10 cellular contexts compared by ENCODE assay signal in the genomic region with DNA sequence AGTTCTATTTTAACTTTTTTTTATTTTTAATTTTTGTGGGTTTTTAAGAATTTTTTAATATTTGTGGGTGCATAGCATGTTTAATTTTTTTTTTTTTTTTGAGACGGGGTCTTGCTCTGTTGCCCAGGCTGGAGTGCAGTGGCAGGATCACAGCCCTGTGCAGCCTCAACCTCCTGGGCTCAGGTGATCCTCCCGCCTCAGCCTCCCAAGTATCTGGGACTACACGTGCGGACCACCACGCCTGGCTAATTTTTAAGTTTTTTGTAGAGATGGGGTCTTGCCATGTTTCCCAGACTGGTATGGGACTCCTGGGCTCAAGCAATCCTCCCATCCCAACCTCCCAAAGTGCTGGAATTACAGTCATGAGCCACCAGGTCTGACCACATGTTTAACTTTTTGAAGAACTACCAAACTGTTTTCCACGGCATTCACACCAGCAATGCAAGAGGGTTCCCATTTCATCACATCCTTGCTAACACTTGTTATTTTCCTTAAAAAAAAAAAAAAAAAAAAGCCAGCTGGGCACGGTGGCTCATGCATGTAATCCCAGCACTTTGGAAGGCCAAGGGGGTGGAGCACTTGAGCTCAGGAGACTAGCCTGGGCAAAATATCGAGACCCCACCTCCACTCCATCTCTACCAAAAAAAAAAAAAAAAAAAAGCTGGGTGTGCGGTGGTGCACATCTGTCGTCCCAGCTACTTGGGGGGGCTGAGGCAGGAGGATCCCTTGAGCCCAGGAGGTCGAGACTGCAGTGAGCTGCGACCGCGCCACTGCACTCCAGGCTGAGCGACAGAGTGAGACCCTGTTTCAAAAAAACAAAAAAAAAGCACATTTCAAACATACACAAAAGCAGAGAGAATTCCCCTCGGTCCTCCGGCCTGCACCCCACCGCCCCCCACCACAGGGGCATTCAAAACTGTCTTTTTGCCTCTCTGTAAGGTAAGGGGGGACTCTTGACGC. TPM values are rescaled to one million over a fixed set of nuclear protein-coding genes. Genes with fewer than 3 reads are reported as not detected.
DNase-seq lines count a peak whose midpoint lies in the region; ATAC-seq, FAIRE-seq and TF ChIP-seq lines count a peak whose summit lies in the region.
"Had no signal": no experiment of that assay in that cellular context is flagged by ENCODE, and none has a peak within 500 bp of the region (broad histone marks: within the 10 kb centered on the region; RNA-seq: fewer than 3 reads in every experiment).

No MANE protein-coding gene starts in this region.

- POLR2A ChIA-PET in HEK293 (lab: Yijun Ruan, JAX), result interaction anchor here (0.6 to 1.4 kb wide), 4 partner anchors 9 to 240 kb away, joined by 4 to 6 read pairs (median 4); a partner anchor contains a TSS
- POLR2A ChIA-PET in HepG2 (lab: Yijun Ruan, JAX), result interaction anchor here (0.7 to 2.8 kb wide), 5 partner anchors 11 to 69 kb away, joined by 3 to 14 read pairs (median 8); a partner anchor contains a TSS

- H3K79me2 ChIP-seq in HepG2 (ENCODE audit: insufficient read depth, low read length), result peaks cover 2% of the 10 kb centered on the region

- TF ChIP-seq RAD21 in HepG2 (CRISPR knock-in tag; IDR thresholded peaks at IDR 0.05), result no peak

- H3K27ac ChIP-seq in HEK293 (ENCODE audit: extremely low read depth, low read depth, low read length) (no peak overlapping the region), ectodermal cell (ENCODE audit: insufficient read depth, low read depth, low read length, poor library complexity, severe bottlenecking) (no peak overlapping the region), HepG2 (ENCODE audit: extremely low read length, insufficient read depth, low read length) (peak overlapping the region; percentile 99), testis (peak overlapping the region in 1 of 2 donors; percentile 62)

- TF ChIP-seq CTCF in HEK293 (tag by site-specific recombination; IDR thresholded peaks at IDR 0.05) (no peak), HepG2 (CRISPR knock-in tag; IDR thresholded peaks at IDR 0.05) (no peak), testis (IDR thresholded peaks at IDR 0.05) (no peak)

- no peak overlapping the region for H2AFZ ChIP-seq in HepG2 (ENCODE audit: low read length)

- H3K4me2 ChIP-seq in HepG2 (ENCODE audit: low read depth, low read length), result peak overlapping the region; percentile 100

- ATAC-seq in HepG2, result no peak
- no peak for ATAC-seq in HG03521 (IDR thresholded peaks at IDR 0.05; ENCODE audit: unreplicated experiment)

- TF ChIP-seq POLR2A in HepG2 (IDR thresholded peaks at IDR 0.05; ENCODE audit: insufficient read depth in 1 of 2, low read depth in 2 of 2, low read length in 2 of 2) (no peak), testis (IDR thresholded peaks at IDR 0.05) (no peak)

- no peaks in the 10 kb centered on the region for H3K9me3 ChIP-seq in HEK293 (ENCODE audit: control insufficient read depth, insufficient read depth, low read depth, low read length)
- H3K9me3 ChIP-seq in ectodermal cell (ENCODE audit: control insufficient read depth, low read length), result no peaks in the 10 kb centered on the region
- H3K9me3 ChIP-seq in HepG2 (ENCODE audit: low read length), result no peaks in the 10 kb centered on the region
- no peaks in the 10 kb centered on the region for H3K9me3 ChIP-seq in testis

- H3K4me3 ChIP-seq in HEK293 (ENCODE audit: low read depth, low read length), result no peak overlapping the region
- peak overlapping the region; percentile 22 for H3K4me3 ChIP-seq in ectodermal cell (ENCODE audit: insufficient read depth, low read depth, low read length)
- peak overlapping the region; percentile 56 to 83 (median 64) for H3K4me3 ChIP-seq in HepG2 (replicated peaks in 1 of 3; ENCODE audit: insufficient read depth in 1 of 3, low read depth in 2 of 3, low read length in 3 of 3)
- H3K4me3 ChIP-seq in testis, result peak overlapping the region; percentile 4 to 35

- peaks cover 8% of the 10 kb centered on the region; the same call in 1 of the 2 replicates for H3K4me1 ChIP-seq in HEK293 (ENCODE audit: control insufficient read depth, insufficient read depth, low read length)
- H3K4me1 ChIP-seq in ectodermal cell (ENCODE audit: control insufficient read depth, insufficient read depth, low read length), result peaks cover 17% of the 10 kb centered on the region
- H3K4me1 ChIP-seq in HepG2 (ENCODE audit: insufficient read depth, low read length), result peaks cover 63% of the 10 kb centered on the region
- peaks cover 18% of the 10 kb centered on the region for H3K4me1 ChIP-seq in testis

- H4K20me1 ChIP-seq in HepG2 (ENCODE audit: insufficient read depth, low read length), result no peaks in the 10 kb centered on the region

- H3K36me3 ChIP-seq in HEK293 (ENCODE audit: control insufficient read depth in 2 of 2, insufficient read depth in 1 of 2, low read length in 2 of 2) (peaks cover 0 to 15% of the 10 kb centered on the region in 2 experiments; a peak in 1 of 3 replicates), ectodermal cell (ENCODE audit: control insufficient read depth, insufficient read depth, low read length) (no peaks in the 10 kb centered on the region), HepG2 (replicated peaks in 1 of 2; ENCODE audit: control insufficient read depth in 1 of 2, insufficient read depth in 2 of 2, low read length in 2 of 2) (0 out of 5 replicates have a peak, but pooled peaks cover 0 to 4% of the 10 kb centered on the region in 2 experiments), testis (ENCODE audit: low read depth, missing control alignments) (no peaks in the 10 kb centered on the region)

- 82 to 83% methylated on average over 19 of the region's 19 CpGs for WGBS in ectodermal cell, 2 experiments
- WGBS in HepG2 (ENCODE audit: low lambda C conversion rate), result 79% methylated on average over 19 of the region's 19 CpGs
- WGBS in testis, 2 donors, result 61 to 71% methylated on average over 19 of the region's 19 CpGs

- in situ Hi-C loops in HepG2 (cut with HindIII; ENCODE audit: extremely low pct_ligation_motif_present, low pct_unique_long_range_greater_than_20kb), result no loop called here

- no peak for FAIRE-seq in HepG2 (lab: Jason Lieb, UNC)

- H3K9ac ChIP-seq in HepG2 (ENCODE audit: insufficient read depth, low read depth, low read length), result peak overlapping the region; percentile 85

- H3K27me3 ChIP-seq in ectodermal cell (ENCODE audit: control insufficient read depth, insufficient read depth, low read length, poor library complexity, severe bottlenecking), result no peaks in the 10 kb centered on the region
- H3K27me3 ChIP-seq in HepG2 (ENCODE audit: control insufficient read depth in 1 of 2, insufficient read depth in 2 of 2, low read length in 2 of 2), result no peaks in the 10 kb centered on the region
- no peaks in the 10 kb centered on the region for H3K27me3 ChIP-seq in testis

- intact Hi-C loops in HepG2 (cut with micrococcal nuclease; ENCODE audit: unreplicated experiment), result no loop called here
- intact Hi-C loops in testis (cut with DNase I; ENCODE audit: low total_unique reads), result no loop called here

- TF ChIP-seq EP300 in HepG2 (IDR thresholded peaks at IDR 0.05; ENCODE audit: low read depth in 2 of 2, low read length in 2 of 2) (no peak), HepG2 (CRISPR knock-in tag; IDR thresholded peaks at IDR 0.05; ENCODE audit: borderline replicate concordance) (no peak)

- CTCF ChIA-PET in HEK293 (lab: Yijun Ruan, JAX) (interaction anchor here (0.6 to 1.5 kb wide), 7 partner anchors 10 to 246 kb away, joined by 3 to 9 read pairs (median 3); no protein-coding TSS in a partner anchor), HepG2 (lab: Yijun Ruan, JAX; ENCODE audit: low intra/inter-chr PET ratio, low total read pairs) (no interaction called here)

- TSS peak; percentile 93 for BruUV-seq in HepG2 (replicated peaks; lab: Mats Ljungman, UMichigan)

- DNase-seq in HepG2 (ENCODE audit: low spot score) (no peak), testis (peak; percentile 40), EL (no peak), SKM-1 (lab: John Stamatoyannopoulos, UW; ENCODE audit: unreplicated experiment) (no peak)
- no peak for DNase-seq in stimulated activated CD4-positive, alpha-beta T cell treated with anti-CD3 and anti-CD28 coated beads, Interleukin-1b, Interleukin-23, amount 100 ng/mL, for 48 hours
- DNase-seq: activated CD4-positive, alpha-beta memory T cell treated with anti-CD3 and anti-CD28 coated beads, Interleukin-2, amount 10 ng/mL, durations not matched to agents 7 days and 5 days; NCI-H2081 treated with DMSO at 0.1 percent for 48 hours had no signal

RNA-seq across cellular contexts. Expression of a gene that starts 16.7 kb away (rescaled TPM):
- 15.0 TPM for polyA plus RNA-seq in ectodermal cell (2013, experiment 1 of 4)
- 14.1 TPM for polyA plus RNA-seq in ectodermal cell (2013, experiment 2 of 4)
- 10.4 TPM for polyA plus RNA-seq in ectodermal cell (2013, experiment 3 of 4)
- polyA plus RNA-seq in ectodermal cell (2013, experiment 4 of 4), result 10.3 TPM
- total RNA-seq in HepG2 (2016; rRNA removed; fragmentation: Illumina TruSeq; extraction: Trizol) (16.4 and 18.6 TPM in 2 replicates), testis (10 to 100 TPM; 36.6 to 49.9 TPM)
- 4.6 and 5.3 TPM in 2 replicates for total RNA-seq in HepG2 (2016; cell fraction: cytosol; rRNA removed; fragmentation: Illumina TruSeq; extraction: Trizol; ENCODE audit: low read depth)
- total RNA-seq in HepG2 (2016; cell fraction: insoluble cytoplasmic fraction; rRNA removed; fragmentation: Illumina TruSeq; extraction: Trizol), result 16.6 and 20.5 TPM in 2 replicates
- 7.4 and 8.1 TPM in 2 replicates for total RNA-seq in HepG2 (2016; cell fraction: membrane; rRNA removed; fragmentation: Illumina TruSeq; extraction: Trizol)
- 17.3 and 19.7 TPM in 2 replicates for total RNA-seq in HepG2 (2016; cell fraction: nucleus; rRNA removed; fragmentation: Illumina TruSeq; extraction: Trizol)
- polyA plus RNA-seq in HepG2 (2011; rRNA removed) (17.5 and 23.4 TPM in 2 replicates), testis (ENCODE audit: insufficient read depth, low read depth, low replicate concordance) (28.7 TPM)
- polyA plus RNA-seq in HepG2 (2011; cell fraction: cytosol; rRNA removed), result 11.8 and 19.6 TPM in 2 replicates
- 74.7 and 94.3 TPM in 2 replicates for polyA plus RNA-seq in HepG2 (2011; cell fraction: nucleus; rRNA removed)
- polyA plus RNA-seq in HepG2 (2012), result 11.2 and 13.2 TPM in 2 replicates
- 3.6 and 4.0 TPM in 2 replicates for polyA plus RNA-seq in HepG2 (2016; cell fraction: cytosol; fragmentation: Illumina TruSeq; extraction: Trizol; ENCODE audit: low read depth)
- polyA plus RNA-seq in HepG2 (2016; cell fraction: insoluble cytoplasmic fraction; fragmentation: Illumina TruSeq; extraction: Trizol; ENCODE audit: low read depth), result 17.8 and 20.1 TPM in 2 replicates
- polyA plus RNA-seq in HepG2 (2016; cell fraction: membrane; fragmentation: Illumina TruSeq; extraction: Trizol; ENCODE audit: low read depth), result 5.9 and 6.5 TPM in 2 replicates
- polyA plus RNA-seq in HepG2 (2016; cell fraction: nucleus; fragmentation: Illumina TruSeq; extraction: Trizol; ENCODE audit: insufficient read depth, low read depth), result 34.4 and 34.7 TPM in 2 replicates
- polyA minus RNA-seq in HepG2 (2011; rRNA and poly(A)+ RNA removed; ENCODE audit: low replicate concordance), result 28.2 and 29.9 TPM in 2 replicates
- polyA minus RNA-seq in HepG2 (2011; cell fraction: cytosol; rRNA and poly(A)+ RNA removed), result 10.6 and 12.9 TPM in 2 replicates
- polyA minus RNA-seq in HepG2 (2011; cell fraction: nucleus; rRNA and poly(A)+ RNA removed), result 24.5 and 27.3 TPM in 2 replicates

RNA-seq across cellular contexts. Expression of a gene that starts 16.8 kb away (rescaled TPM):
- polyA plus RNA-seq in ectodermal cell (2013, experiment 1 of 4), result 37.0 TPM
- polyA plus RNA-seq in ectodermal cell (2013, experiment 2 of 4), result 37.0 TPM
- 53.6 TPM for polyA plus RNA-seq in ectodermal cell (2013, experiment 3 of 4)
- polyA plus RNA-seq in ectodermal cell (2013, experiment 4 of 4), result 59.7 TPM
- total RNA-seq in HepG2 (2016; rRNA removed; fragmentation: Illumina TruSeq; extraction: Trizol) (144 and 162 TPM in 2 replicates), testis (100 to 1,000 TPM; 278 to 427 TPM)
- total RNA-seq in HepG2 (2016; cell fraction: cytosol; rRNA removed; fragmentation: Illumina TruSeq; extraction: Trizol; ENCODE audit: low read depth), result 44.0 and 61.5 TPM in 2 replicates
- total RNA-seq in HepG2 (2016; cell fraction: insoluble cytoplasmic fraction; rRNA removed; fragmentation: Illumina TruSeq; extraction: Trizol), result 127 and 167 TPM in 2 replicates
- 60.4 and 90.3 TPM in 2 replicates for total RNA-seq in HepG2 (2016; cell fraction: membrane; rRNA removed; fragmentation: Illumina TruSeq; extraction: Trizol)
- 92.2 and 95.4 TPM in 2 replicates for total RNA-seq in HepG2 (2016; cell fraction: nucleus; rRNA removed; fragmentation: Illumina TruSeq; extraction: Trizol)
- polyA plus RNA-seq in HepG2 (2011; rRNA removed) (156 and 194 TPM in 2 replicates), testis (ENCODE audit: insufficient read depth, low read depth, low replicate concordance) (147 TPM)
- 185 and 260 TPM in 2 replicates for polyA plus RNA-seq in HepG2 (2011; cell fraction: cytosol; rRNA removed)
- polyA plus RNA-seq in HepG2 (2011; cell fraction: nucleus; rRNA removed), result 192 TPM in 2 replicates
- 90.6 and 123 TPM in 2 replicates for polyA plus RNA-seq in HepG2 (2012)
- 59.9 and 87.6 TPM in 2 replicates for polyA plus RNA-seq in HepG2 (2016; cell fraction: cytosol; fragmentation: Illumina TruSeq; extraction: Trizol; ENCODE audit: low read depth)
- 139 and 159 TPM in 2 replicates for polyA plus RNA-seq in HepG2 (2016; cell fraction: insoluble cytoplasmic fraction; fragmentation: Illumina TruSeq; extraction: Trizol; ENCODE audit: low read depth)
- polyA plus RNA-seq in HepG2 (2016; cell fraction: membrane; fragmentation: Illumina TruSeq; extraction: Trizol; ENCODE audit: low read depth), result 62.3 and 85.6 TPM in 2 replicates
- polyA plus RNA-seq in HepG2 (2016; cell fraction: nucleus; fragmentation: Illumina TruSeq; extraction: Trizol; ENCODE audit: insufficient read depth, low read depth), result 155 and 158 TPM in 2 replicates
- 32.2 and 191 TPM in 2 replicates for polyA minus RNA-seq in HepG2 (2011; rRNA and poly(A)+ RNA removed; ENCODE audit: low replicate concordance)
- polyA minus RNA-seq in HepG2 (2011; cell fraction: cytosol; rRNA and poly(A)+ RNA removed), result 76.6 and 84.9 TPM in 2 replicates
- 33.6 and 36.1 TPM in 2 replicates for polyA minus RNA-seq in HepG2 (2011; cell fraction: nucleus; rRNA and poly(A)+ RNA removed)

RNA-seq across cellular contexts. Expression of a gene that starts 58.3 kb away (rescaled TPM):
- 60.2 TPM for polyA plus RNA-seq in ectodermal cell (2013, experiment 1 of 4)
- 67.2 TPM for polyA plus RNA-seq in ectodermal cell (2013, experiment 2 of 4)
- 58.3 TPM for polyA plus RNA-seq in ectodermal cell (2013, experiment 3 of 4)
- 64.5 TPM for polyA plus RNA-seq in ectodermal cell (2013, experiment 4 of 4)
- total RNA-seq in HepG2 (2016; rRNA removed; fragmentation: Illumina TruSeq; extraction: Trizol) (10.4 and 17.7 TPM in 2 replicates), testis (10 to 100 TPM; 43.2 to 57.7 TPM)
- 3.9 and 4.0 TPM in 2 replicates for total RNA-seq in HepG2 (2016; cell fraction: cytosol; rRNA removed; fragmentation: Illumina TruSeq; extraction: Trizol; ENCODE audit: low read depth)
- 8.1 and 18.0 TPM in 2 replicates for total RNA-seq in HepG2 (2016; cell fraction: insoluble cytoplasmic fraction; rRNA removed; fragmentation: Illumina TruSeq; extraction: Trizol)
- 3.8 and 4.0 TPM in 2 replicates for total RNA-seq in HepG2 (2016; cell fraction: membrane; rRNA removed; fragmentation: Illumina TruSeq; extraction: Trizol)
- total RNA-seq in HepG2 (2016; cell fraction: nucleus; rRNA removed; fragmentation: Illumina TruSeq; extraction: Trizol), result 20.2 and 20.4 TPM in 2 replicates
- polyA plus RNA-seq in HepG2 (2011; rRNA removed) (16.4 and 23.8 TPM in 2 replicates), testis (ENCODE audit: insufficient read depth, low read depth, low replicate concordance) (21.1 TPM)
- 8.4 and 13.1 TPM in 2 replicates for polyA plus RNA-seq in HepG2 (2011; cell fraction: cytosol; rRNA removed)
- 152 and 182 TPM in 2 replicates for polyA plus RNA-seq in HepG2 (2011; cell fraction: nucleus; rRNA removed)
- 11.1 and 12.4 TPM in 2 replicates for polyA plus RNA-seq in HepG2 (2012)
- polyA plus RNA-seq in HepG2 (2016; cell fraction: cytosol; fragmentation: Illumina TruSeq; extraction: Trizol; ENCODE audit: low read depth), result 0.99 and 1.4 TPM in 2 replicates
- polyA plus RNA-seq in HepG2 (2016; cell fraction: insoluble cytoplasmic fraction; fragmentation: Illumina TruSeq; extraction: Trizol; ENCODE audit: low read depth), result 8.5 and 10.9 TPM in 2 replicates
- 2.0 and 2.3 TPM in 2 replicates for polyA plus RNA-seq in HepG2 (2016; cell fraction: membrane; fragmentation: Illumina TruSeq; extraction: Trizol; ENCODE audit: low read depth)
- 42.2 and 48.6 TPM in 2 replicates for polyA plus RNA-seq in HepG2 (2016; cell fraction: nucleus; fragmentation: Illumina TruSeq; extraction: Trizol; ENCODE audit: insufficient read depth, low read depth)
- 1.2 and 26.6 TPM in 2 replicates for polyA minus RNA-seq in HepG2 (2011; rRNA and poly(A)+ RNA removed; ENCODE audit: low replicate concordance)
- polyA minus RNA-seq in HepG2 (2011; cell fraction: cytosol; rRNA and poly(A)+ RNA removed), result 9.2 and 12.0 TPM in 2 replicates
- 28.6 and 29.7 TPM in 2 replicates for polyA minus RNA-seq in HepG2 (2011; cell fraction: nucleus; rRNA and poly(A)+ RNA removed)
